8 cellular contexts compared by ENCODE assay signal in the genomic region with DNA sequence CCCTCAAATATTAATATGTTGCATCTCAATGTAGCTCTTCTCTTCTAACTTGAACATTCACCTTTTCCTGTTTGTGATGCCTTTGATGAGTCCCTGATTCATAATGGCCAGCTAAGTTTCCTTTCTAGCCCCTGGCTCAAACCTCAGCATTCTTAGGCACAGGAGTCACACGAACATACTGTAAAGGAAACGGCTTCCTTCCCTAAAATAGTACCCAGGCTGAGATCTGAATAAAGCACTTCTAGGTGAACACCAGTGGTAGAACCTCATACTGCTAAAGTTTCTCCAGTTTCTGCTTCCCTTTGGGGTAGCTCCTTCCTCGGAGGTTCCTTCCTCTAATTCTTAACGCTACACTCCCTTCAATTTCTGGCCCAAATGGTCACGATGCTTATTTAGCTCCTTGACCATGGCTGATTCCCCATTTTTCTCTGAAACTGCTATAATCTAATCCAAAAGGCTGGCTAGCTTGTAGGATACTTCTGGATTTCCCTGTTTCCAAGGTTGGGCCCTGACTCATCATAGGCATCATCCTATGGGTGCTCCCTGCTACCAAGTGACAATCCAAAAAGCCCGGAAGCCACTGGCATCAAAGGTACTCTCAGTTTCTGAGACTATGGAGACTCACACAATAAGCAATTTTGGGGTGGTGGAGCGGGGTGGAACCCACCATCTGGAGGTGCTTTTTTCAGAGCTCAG. TPM values are rescaled to one million over a fixed set of nuclear protein-coding genes. Genes with fewer than 3 reads are reported as not detected.
DNase-seq lines count a peak whose midpoint lies in the region; ATAC-seq, FAIRE-seq and TF ChIP-seq lines count a peak whose summit lies in the region.

No MANE protein-coding gene starts in this region.

- no peaks in the 10 kb centered on the region for H3K9me3 Mint-ChIP-seq in GM23338

- H3K4me3 Mint-ChIP-seq in GM23338: peak overlapping the region; percentile 43; the same call in 1 of the 3 replicates

- H3K36me3 Mint-ChIP-seq in GM23338 (ENCODE audit: low read depth): peaks cover 46% of the 10 kb centered on the region

- no peak for ATAC-seq in GM23338
- ATAC-seq in RWPE2 (ENCODE audit: low read depth): peak; percentile 44
- ATAC-seq in GM21360 (IDR thresholded peaks at IDR 0.05; ENCODE audit: unreplicated experiment): no peak
- ATAC-seq in HG02642 (IDR thresholded peaks at IDR 0.05; ENCODE audit: poor library complexity, unreplicated experiment): no peak

- H3K4me1 Mint-ChIP-seq in GM23338: peaks cover 22% of the 10 kb centered on the region

- peaks cover 9% of the 10 kb centered on the region for H3K27me3 Mint-ChIP-seq in GM23338 (ENCODE audit: insufficient read depth, low read depth, poor library complexity)

- peaks cover 14% of the 10 kb centered on the region for H3K4me1 ChIP-seq in GM23338 (ENCODE audit: insufficient read depth)
- peaks cover 18% of the 10 kb centered on the region for H3K4me1 ChIP-seq in RWPE2 (ENCODE audit: insufficient read depth, poor library complexity, severe bottlenecking)
- no peaks in the 10 kb centered on the region for H3K4me1 ChIP-seq in esophagus (ENCODE audit: control insufficient read depth in 2 of 2, insufficient read depth in 2 of 2, low read length in 1 of 2)
- peaks cover 15 to 52% (median 32%) of the 10 kb centered on the region in 3 donors for H3K4me1 ChIP-seq in skeletal muscle tissue (ENCODE audit: control insufficient read depth in 3 of 3, insufficient read depth in 3 of 3, low read length in 3 of 3)

- no peak overlapping the region for H3K4me3 ChIP-seq in GM23338
- no peak overlapping the region for H3K4me3 ChIP-seq in RWPE2 (ENCODE audit: severe bottlenecking)
- H3K4me3 ChIP-seq in esophagus (ENCODE audit: low read depth in 1 of 2, low read length in 2 of 2): no peak overlapping the region
- H3K4me3 ChIP-seq in skeletal muscle tissue (ENCODE audit: low read length in 3 of 3): peak overlapping the region in 1 of 3 donors; percentile 6

- H3K27ac Mint-ChIP-seq in GM23338: no peak overlapping the region

- TF ChIP-seq CTCF in GM23338 (conservative IDR thresholded peaks at IDR 0.05; ENCODE audit: low read depth in 2 of 2) (no peak), RWPE2 (IDR thresholded peaks at IDR 0.05; ENCODE audit: poor library complexity, severe bottlenecking) (no peak)

- H3K9ac ChIP-seq in skeletal muscle tissue (ENCODE audit: low read depth in 1 of 3, low read length in 3 of 3): no peak overlapping the region

- no peak overlapping the region for H2AFZ ChIP-seq in GM23338

- no peak overlapping the region for H3K27ac ChIP-seq in GM23338 (ENCODE audit: low read depth)
- peak overlapping the region; percentile 87 for H3K27ac ChIP-seq in RWPE2 (ENCODE audit: poor library complexity, severe bottlenecking)
- H3K27ac ChIP-seq in esophagus (ENCODE audit: low read depth in 2 of 2, low read length in 1 of 2): peak overlapping the region; percentile 13 to 26
- peak overlapping the region; percentile 57 for H3K27ac ChIP-seq in skeletal muscle tissue (ENCODE audit: low read depth, low read length)

- H3K36me3 ChIP-seq in GM23338 (ENCODE audit: insufficient read depth): peaks cover 27% of the 10 kb centered on the region; the same call in 1 of the 2 replicates
- peaks cover 48% of the 10 kb centered on the region for H3K36me3 ChIP-seq in RWPE2 (ENCODE audit: low read depth)
- H3K36me3 ChIP-seq in esophagus (ENCODE audit: control insufficient read depth in 2 of 2, insufficient read depth in 2 of 2, low read length in 1 of 2): peaks cover 0 to 6% of the 10 kb centered on the region in 2 donors
- H3K36me3 ChIP-seq in skeletal muscle tissue (ENCODE audit: control insufficient read depth in 3 of 3, insufficient read depth in 3 of 3, low read length in 3 of 3): peaks cover 25 to 27% (median 27%) of the 10 kb centered on the region in 3 donors

- 76 to 81% methylated on average over 7 of the region's 7 CpGs for WGBS in esophagus, 2 donors

- H3K27me3 ChIP-seq in GM23338 (ENCODE audit: insufficient read depth) (no peaks in the 10 kb centered on the region), RWPE2 (ENCODE audit: insufficient read depth, poor library complexity, severe bottlenecking) (no peaks in the 10 kb centered on the region), esophagus (ENCODE audit: control insufficient read depth in 1 of 2, insufficient read depth in 2 of 2, low read length in 2 of 2) (no peaks in the 10 kb centered on the region), skeletal muscle tissue (ENCODE audit: control insufficient read depth in 3 of 3, insufficient read depth in 3 of 3, low read length in 3 of 3) (no peaks in the 10 kb centered on the region)

- FAIRE-seq in HTR-8/SVneo (lab: Jason Lieb, UNC): no peak

- peaks cover 4% of the 10 kb centered on the region; the same call in 1 of the 2 replicates for H4K20me1 ChIP-seq in GM23338 (replicated peaks; ENCODE audit: insufficient read depth)

- DNase-seq in GM23338 (ENCODE audit: low spot score) (no peak), RWPE2 (ENCODE audit: low spot score) (no peak), HTR-8/SVneo (ENCODE audit: insufficient read length, low spot score) (no peak), NCI-H146 treated with DMSO at 0.1 percent for 48 hours (lab: John Stamatoyannopoulos, UW; ENCODE audit: unreplicated experiment) (no peak)

- H3K79me2 ChIP-seq in GM23338 (replicated peaks; ENCODE audit: insufficient read depth): peaks cover 31% of the 10 kb centered on the region

- H3K9me3 ChIP-seq in RWPE2 (ENCODE audit: severe bottlenecking) (no peaks in the 10 kb centered on the region), esophagus (ENCODE audit: control insufficient read depth in 2 of 2, insufficient read depth in 1 of 2, low read depth in 1 of 2, low read length in 1 of 2) (no peaks in the 10 kb centered on the region), skeletal muscle tissue (ENCODE audit: control insufficient read depth in 3 of 3, low read length in 3 of 3) (no peaks in the 10 kb centered on the region)

- H3K9me2 ChIP-seq in GM23338 (ENCODE audit: insufficient read depth): no peaks in the 10 kb centered on the region

- no peak overlapping the region for H3K4me2 ChIP-seq in GM23338

- 0 out of 2 replicates have a peak, but pooled peaks cover 3% of the 10 kb centered on the region for H3F3A ChIP-seq in GM23338 (replicated peaks; ENCODE audit: low read depth)

TF ChIP-seq in GM23338, 12 proteins besides CTCF, POLR2A, EP300 and RAD21 (continues in another document):
- TF ChIP-seq EZH2 (IDR thresholded peaks at IDR 0.05; ENCODE audit: low read depth, unreplicated experiment): no peak
- no peak for TF ChIP-seq JUNB (IDR thresholded peaks at IDR 0.05; ENCODE audit: unreplicated experiment)
- TF ChIP-seq CREB1 (CRISPR knock-in tag; IDR thresholded peaks at IDR 0.05; ENCODE audit: low read depth): no peak
- TF ChIP-seq, protein P1, sequence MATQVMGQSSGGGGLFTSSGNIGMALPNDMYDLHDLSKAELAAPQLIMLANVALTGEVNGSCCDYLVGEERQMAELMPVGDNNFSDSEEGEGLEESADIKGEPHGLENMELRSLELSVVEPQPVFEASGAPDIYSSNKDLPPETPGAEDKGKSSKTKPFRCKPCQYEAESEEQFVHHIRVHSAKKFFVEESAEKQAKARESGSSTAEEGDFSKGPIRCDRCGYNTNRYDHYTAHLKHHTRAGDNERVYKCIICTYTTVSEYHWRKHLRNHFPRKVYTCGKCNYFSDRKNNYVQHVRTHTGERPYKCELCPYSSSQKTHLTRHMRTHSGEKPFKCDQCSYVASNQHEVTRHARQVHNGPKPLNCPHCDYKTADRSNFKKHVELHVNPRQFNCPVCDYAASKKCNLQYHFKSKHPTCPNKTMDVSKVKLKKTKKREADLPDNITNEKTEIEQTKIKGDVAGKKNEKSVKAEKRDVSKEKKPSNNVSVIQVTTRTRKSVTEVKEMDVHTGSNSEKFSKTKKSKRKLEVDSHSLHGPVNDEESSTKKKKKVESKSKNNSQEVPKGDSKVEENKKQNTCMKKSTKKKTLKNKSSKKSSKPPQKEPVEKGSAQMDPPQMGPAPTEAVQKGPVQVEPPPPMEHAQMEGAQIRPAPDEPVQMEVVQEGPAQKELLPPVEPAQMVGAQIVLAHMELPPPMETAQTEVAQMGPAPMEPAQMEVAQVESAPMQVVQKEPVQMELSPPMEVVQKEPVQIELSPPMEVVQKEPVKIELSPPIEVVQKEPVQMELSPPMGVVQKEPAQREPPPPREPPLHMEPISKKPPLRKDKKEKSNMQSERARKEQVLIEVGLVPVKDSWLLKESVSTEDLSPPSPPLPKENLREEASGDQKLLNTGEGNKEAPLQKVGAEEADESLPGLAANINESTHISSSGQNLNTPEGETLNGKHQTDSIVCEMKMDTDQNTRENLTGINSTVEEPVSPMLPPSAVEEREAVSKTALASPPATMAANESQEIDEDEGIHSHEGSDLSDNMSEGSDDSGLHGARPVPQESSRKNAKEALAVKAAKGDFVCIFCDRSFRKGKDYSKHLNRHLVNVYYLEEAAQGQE (IDR thresholded peaks at IDR 0.05; ENCODE audit: unreplicated experiment): no peak
- TF ChIP-seq, protein P2, sequence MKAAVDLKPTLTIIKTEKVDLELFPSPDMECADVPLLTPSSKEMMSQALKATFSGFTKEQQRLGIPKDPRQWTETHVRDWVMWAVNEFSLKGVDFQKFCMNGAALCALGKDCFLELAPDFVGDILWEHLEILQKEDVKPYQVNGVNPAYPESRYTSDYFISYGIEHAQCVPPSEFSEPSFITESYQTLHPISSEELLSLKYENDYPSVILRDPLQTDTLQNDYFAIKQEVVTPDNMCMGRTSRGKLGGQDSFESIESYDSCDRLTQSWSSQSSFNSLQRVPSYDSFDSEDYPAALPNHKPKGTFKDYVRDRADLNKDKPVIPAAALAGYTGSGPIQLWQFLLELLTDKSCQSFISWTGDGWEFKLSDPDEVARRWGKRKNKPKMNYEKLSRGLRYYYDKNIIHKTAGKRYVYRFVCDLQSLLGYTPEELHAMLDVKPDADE (IDR thresholded peaks at IDR 0.05): no peak
- no peak for TF ChIP-seq POLR2AphosphoS5 (IDR thresholded peaks at IDR 0.05; ENCODE audit: low read depth)

RNA-seq across cellular contexts. Expression of a gene that starts 2.4 kb away (rescaled TPM):
- 44.4 and 50.9 TPM in 2 replicates for total RNA-seq in GM23338 (2014; rRNA removed; shearing (Covaris generic))
- polyA plus RNA-seq in GM23338 (2016; fragmentation: Nextera tagmentation; extraction: Ambion mirVana): 61.1 and 76.8 TPM in 2 replicates
- 10 to 100 TPM; 15.7 to 33.0 TPM for polyA plus RNA-seq in esophagus
- 38.6 TPM for total RNA-seq in skeletal muscle tissue

RNA-seq across cellular contexts. Expression of a gene that starts 2.5 kb away (rescaled TPM):
- 15.1 and 17.2 TPM in 2 replicates for total RNA-seq in GM23338 (2014; rRNA removed; shearing (Covaris generic))
- polyA plus RNA-seq in GM23338 (2016; fragmentation: Nextera tagmentation; extraction: Ambion mirVana): 34.6 and 53.9 TPM in 2 replicates
- polyA plus RNA-seq in esophagus: 10 to 100 TPM; 10.1 to 11.7 TPM
- 60.5 TPM for total RNA-seq in skeletal muscle tissue
